25 cellular contexts compared by ENCODE assay signal in genomic region chr4:113998531-113998930, GRCh38. TPM values are rescaled to one million over a fixed set of nuclear protein-coding genes. Genes with fewer than 3 reads are reported as not detected.
DNase-seq lines count a peak whose midpoint lies in the region; ATAC-seq, FAIRE-seq and TF ChIP-seq lines count a peak whose summit lies in the region.
"Had no signal": no experiment of that assay in that cellular context is flagged by ENCODE, and none has a peak within 500 bp of the region (broad histone marks: within the 10 kb centered on the region; RNA-seq: fewer than 3 reads in every experiment).

No MANE protein-coding gene starts in this region.

- H3K4me1 ChIP-seq in fibroblast of lung (ENCODE audit: control insufficient read depth, extremely low read depth, insufficient read depth, low read length), result no peaks in the 10 kb centered on the region
- H3K4me1 ChIP-seq: BE2C had no signal

- H3K4me2 ChIP-seq in fibroblast of lung (ENCODE audit: extremely low read depth, insufficient read depth, low read length), result no peak overlapping the region
- H3K4me2 ChIP-seq: KMS-11, PC-9 had no signal

- TF ChIP-seq CTCF in fibroblast of lung (conservative IDR thresholded peaks at IDR 0.05 in 1 of 2, IDR thresholded peaks at IDR 0.05 in 1 of 2; ENCODE audit: low read depth in 1 of 2, low read length in 2 of 2), result no peak
- TF ChIP-seq CTCF in foreskin fibroblast (IDR thresholded peaks at IDR 0.05; ENCODE audit: low read depth, low read length), result no peak

- no peaks in the 10 kb centered on the region for H3K9me3 ChIP-seq in fibroblast of lung (ENCODE audit: control insufficient read depth, insufficient read depth, low read depth, low read length)
- H3K9me3 ChIP-seq: BE2C had no signal

- DNase-seq in NCI-H69 (lab: John Stamatoyannopoulos, UW) (peak; percentile 43), fibroblast of lung (ENCODE audit: low read depth in 2 of 2) (peak; percentile 31 to 85), foreskin fibroblast (peak; percentile 27 to 65), ureter (ENCODE audit: low spot score) (no peak), NCI-H128 (lab: John Stamatoyannopoulos, UW; ENCODE audit: unreplicated experiment) (no peak), left colon (no peak)
- DNase-seq: BE2C; Calu3; CD8-positive, alpha-beta memory T cell; DMS79 treated with DMSO at 0.1 percent for 48 hours; HCEC 1CT; NCI-H1048; NCI-H1417 treated with DMSO at 0.1 percent for 48 hours; NCI-H1694 treated with DMSO at 0.1 percent for 48 hours; NCI-H2081; NCI-H226; NCI-H510A; PC-9; SHP77 treated with DMSO at 0.1 percent for 48 hours had no signal

- no peak overlapping the region for H3K4me3 ChIP-seq in fibroblast of lung (replicated peaks in 1 of 4; ENCODE audit: control extremely low read depth in 1 of 4, insufficient read depth in 1 of 4, low read depth in 3 of 4, low read length in 4 of 4)
- H3K4me3 ChIP-seq in foreskin fibroblast (ENCODE audit: low read depth in 1 of 2, low read length in 2 of 2), result no peak overlapping the region
- H3K4me3 ChIP-seq: PC-9 had no signal

- H4K20me1 ChIP-seq in fibroblast of lung (ENCODE audit: control insufficient read depth, extremely low read depth, insufficient read depth, low read length), result no peaks in the 10 kb centered on the region

- intact Hi-C loops in left colon (cut with DNase I, micrococcal nuclease), result no loop called here

- FAIRE-seq in G401.6 (lab: Jason Lieb, UNC), result peak; percentile 62
- FAIRE-seq: GM19239, H1 had no signal

- H3K36me3 ChIP-seq in fibroblast of lung (ENCODE audit: control insufficient read depth, insufficient read depth, low read length), result no peaks in the 10 kb centered on the region
- H3K36me3 ChIP-seq: BE2C had no signal

- H3K9ac ChIP-seq in fibroblast of lung (ENCODE audit: insufficient read depth, low read length), result no peak overlapping the region
- H3K9ac ChIP-seq: KMS-11 had no signal

- no peaks in the 10 kb centered on the region for H3K27me3 ChIP-seq in fibroblast of lung (ENCODE audit: control insufficient read depth, insufficient read depth, low read length)
- H3K27me3 ChIP-seq: BE2C had no signal

- no peak for ATAC-seq in left colon

- no peak overlapping the region for H2AFZ ChIP-seq in fibroblast of lung (ENCODE audit: low read length)
- H2AFZ ChIP-seq: PC-9 had no signal

- H3K27ac ChIP-seq in fibroblast of lung (ENCODE audit: insufficient read depth, low read length), result no peak overlapping the region
- H3K27ac ChIP-seq: KMS-11, PC-9 had no signal

- H3K79me2 ChIP-seq in fibroblast of lung (ENCODE audit: control insufficient read depth, insufficient read depth, low read length), result no peaks in the 10 kb centered on the region

RNA-seq across cellular contexts. Expression of gene ARSJ, which starts 19.1 kb away (rescaled TPM):
- 30.8 and 56.6 TPM in 2 replicates for total RNA-seq in fibroblast of lung
- polyA plus RNA-seq in fibroblast of lung, result 48.7 and 51.1 TPM in 2 replicates
- 43.3 and 47.2 TPM in 2 replicates for polyA plus RNA-seq in fibroblast of lung (2012)
- 27.0 and 29.8 TPM in 2 replicates for polyA minus RNA-seq in fibroblast of lung (ENCODE audit: low replicate concordance)
- total RNA-seq in ureter, result 6.4 TPM
- total RNA-seq in left colon, result 10 to 100 TPM in 1 of 2 donors, 1 to 10 TPM in 1; 9.3 to 10.6 TPM
- total RNA-seq: CD8-positive, alpha-beta memory T cell had no signal
- polyA plus RNA-seq: CD14-positive monocyte, IgD-negative memory B cell had no signal

Comparison
In these comparisons a context has a peak if more than half of its experiments do, and no peak if none do; other contexts are left out.
1. DNase-seq: peak in NCI-H69 (single experiment), fibroblast of lung (2 of 2) and foreskin fibroblast (2 of 2); none in ureter (single experiment), NCI-H128 (single experiment) and left colon (0 of 2).